15 cellular contexts compared by ENCODE assay signal in genomic region chr14:61654026-61654425, GRCh38. TPM values are rescaled to one million over a fixed set of nuclear protein-coding genes. Genes with fewer than 3 reads are reported as not detected.
DNase-seq lines count a peak whose midpoint lies in the region; ATAC-seq and TF ChIP-seq lines count a peak whose summit lies in the region.
"Had no signal": no experiment of that assay in that cellular context is flagged by ENCODE, and none has a peak within 500 bp of the region (broad histone marks: within the 10 kb centered on the region; RNA-seq: fewer than 3 reads in every experiment).

No MANE protein-coding gene starts in this region.

- no peaks in the 10 kb centered on the region for H3K36me3 Mint-ChIP-seq in activated naive CD8-positive, alpha-beta T cell
- H3K36me3 Mint-ChIP-seq in activated naive CD8-positive, alpha-beta T cell treated with anti-CD3 and anti-CD28 coated beads for 36 hours = peaks cover 3% of the 10 kb centered on the region
- no peaks in the 10 kb centered on the region for H3K36me3 Mint-ChIP-seq in chondrocyte (ENCODE audit: low read depth)

- H4K20me1 ChIP-seq in PC-9 (ENCODE audit: insufficient read depth) = no peaks in the 10 kb centered on the region

- TF ChIP-seq CTCF in PC-9 (conservative IDR thresholded peaks at IDR 0.05) (no peak), chondrocyte (IDR thresholded peaks at IDR 0.05) (no peak), spleen (IDR thresholded peaks at IDR 0.05 in 8 of 11, conservative IDR thresholded peaks at IDR 0.05 in 3 of 11) (no peak), brain microvascular endothelial cell (IDR thresholded peaks at IDR 0.05; ENCODE audit: low read depth, low read length, missing control alignments) (no peak)

- peak overlapping the region; percentile 51 for H3K27ac Mint-ChIP-seq in activated naive CD8-positive, alpha-beta T cell
- H3K27ac Mint-ChIP-seq in activated naive CD8-positive, alpha-beta T cell treated with anti-CD3 and anti-CD28 coated beads for 36 hours = no peak overlapping the region
- peak overlapping the region; percentile 43 for H3K27ac Mint-ChIP-seq in chondrocyte (ENCODE audit: unreplicated experiment)
- H3K27ac Mint-ChIP-seq: CD4-positive, alpha-beta T cell had no signal

- H2AFZ ChIP-seq in PC-9 = no peak overlapping the region

- ATAC-seq in HG02623 (IDR thresholded peaks at IDR 0.05; ENCODE audit: unreplicated experiment) = no peak
- ATAC-seq in GM18498 (IDR thresholded peaks at IDR 0.05; ENCODE audit: unreplicated experiment) = no peak

- no TSS peak for BruUV-seq in PC-9 (replicated peaks; lab: Mats Ljungman, UMichigan)

- no peaks in the 10 kb centered on the region for H3K9me3 Mint-ChIP-seq in activated naive CD8-positive, alpha-beta T cell (ENCODE audit: low read depth)
- peaks cover 5% of the 10 kb centered on the region for H3K9me3 Mint-ChIP-seq in activated naive CD8-positive, alpha-beta T cell treated with anti-CD3 and anti-CD28 coated beads for 36 hours
- no peaks in the 10 kb centered on the region for H3K9me3 Mint-ChIP-seq in chondrocyte (ENCODE audit: low read depth)
- H3K9me3 Mint-ChIP-seq: CD4-positive, alpha-beta T cell had no signal

- H3K79me2 ChIP-seq in PC-9 (ENCODE audit: low read depth) = no peaks in the 10 kb centered on the region

- 78 to 97% (median 83%) methylated on average over 1 of the region's 1 CpG for WGBS in spleen, 5 donors

- intact Hi-C loops in PC-9 (cut with micrococcal nuclease; ENCODE audit: unreplicated experiment) (no loop called here), spleen (cut with DNase I; ENCODE audit: low total_unique reads) (no loop called here)

- no peak for TF ChIP-seq POLR2A in spleen (IDR thresholded peaks at IDR 0.05)

- no peaks in the 10 kb centered on the region; the same call in 1 of the 2 replicates for H3K9me2 ChIP-seq in PC-9 (ENCODE audit: insufficient read depth)

- H3K4me2 ChIP-seq in PC-9 = no peak overlapping the region

- no peaks in the 10 kb centered on the region for H3K27me3 Mint-ChIP-seq in activated naive CD8-positive, alpha-beta T cell
- H3K27me3 Mint-ChIP-seq in activated naive CD8-positive, alpha-beta T cell treated with anti-CD3 and anti-CD28 coated beads for 36 hours = no peaks in the 10 kb centered on the region
- H3K27me3 Mint-ChIP-seq in chondrocyte (ENCODE audit: low read depth) = no peaks in the 10 kb centered on the region
- H3K27me3 Mint-ChIP-seq: CD4-positive, alpha-beta T cell had no signal

- in situ Hi-C loops in brain microvascular endothelial cell (cut with HindIII; ENCODE audit: low pct_ligation_motif_present, low sequenced_read_pairs) = no loop called here

- H3K36me3 ChIP-seq in PC-9 (ENCODE audit: low read depth) (no peaks in the 10 kb centered on the region), spleen (no peaks in the 10 kb centered on the region), brain microvascular endothelial cell (replicated peaks) (no peaks in the 10 kb centered on the region)
- H3K36me3 ChIP-seq: SJSA1 had no signal

- peaks cover 4% of the 10 kb centered on the region; the same call in 1 of the 2 replicates for H3F3A ChIP-seq in PC-9 (ENCODE audit: insufficient read depth, low read depth)

- POLR2A ChIA-PET in PC-9 (lab: Charles Lee; ENCODE audit: unreplicated experiment) = no interaction called here

- H3K9me3 ChIP-seq in PC-9 (ENCODE audit: insufficient read depth, low read depth) = no peaks in the 10 kb centered on the region
- H3K9me3 ChIP-seq in spleen = no peaks in the 10 kb centered on the region
- H3K9me3 ChIP-seq: SJSA1 had no signal

- H3K4me3 Mint-ChIP-seq in activated naive CD8-positive, alpha-beta T cell = no peak overlapping the region
- no peak overlapping the region for H3K4me3 Mint-ChIP-seq in activated naive CD8-positive, alpha-beta T cell treated with anti-CD3 and anti-CD28 coated beads for 36 hours
- no peak overlapping the region for H3K4me3 Mint-ChIP-seq in chondrocyte (ENCODE audit: unreplicated experiment)
- H3K4me3 Mint-ChIP-seq: CD4-positive, alpha-beta T cell had no signal

- H3K4me3 ChIP-seq in PC-9 (no peak overlapping the region), spleen (no peak overlapping the region), brain microvascular endothelial cell (ENCODE audit: low read depth, low read length) (no peak overlapping the region)
- H3K4me3 ChIP-seq: SJSA1 had no signal

- peak overlapping the region; percentile 43 for H3K27ac ChIP-seq in PC-9
- peak overlapping the region in 6 of 8 donors; percentile 10 to 49 (median 36) for H3K27ac ChIP-seq in spleen
- H3K27ac ChIP-seq in brain microvascular endothelial cell = no peak overlapping the region
- H3K27ac ChIP-seq: SJSA1 had no signal

- no peak for DNase-seq in activated naive CD8-positive, alpha-beta T cell treated with anti-CD3 and anti-CD28 coated beads for 36 hours
- DNase-seq in PC-9 (no peak), chondrocyte (ENCODE audit: low spot score) (no peak), spleen (no peak), brain microvascular endothelial cell (no peak)
- DNase-seq: CD4-positive, alpha-beta T cell; Kasumi-1; NCI-H1417 treated with DMSO at 0.1 percent for 48 hours; NCI-H2029; NCI-H510A; RPMI8226 had no signal

- CTCF ChIA-PET in PC-9 (lab: Charles Lee) = interaction anchor here (1.0 kb wide), 1 partner anchor 34 kb away, joined by 3 read pairs; no protein-coding TSS in a partner anchor

- peaks cover 25% of the 10 kb centered on the region for H3K4me1 Mint-ChIP-seq in activated naive CD8-positive, alpha-beta T cell (ENCODE audit: low read depth)
- peaks cover 21% of the 10 kb centered on the region for H3K4me1 Mint-ChIP-seq in activated naive CD8-positive, alpha-beta T cell treated with anti-CD3 and anti-CD28 coated beads for 36 hours
- H3K4me1 Mint-ChIP-seq in chondrocyte (ENCODE audit: low read depth) = peaks cover 20% of the 10 kb centered on the region

- H3K4me1 ChIP-seq in PC-9 (replicated peaks; ENCODE audit: insufficient read depth) (peaks cover 29% of the 10 kb centered on the region), spleen (peaks cover 6 to 34% (median 17%) of the 10 kb centered on the region in 6 donors)

- H3K27me3 ChIP-seq in PC-9 (ENCODE audit: insufficient read depth, low read depth) = no peaks in the 10 kb centered on the region
- H3K27me3 ChIP-seq in spleen (replicated peaks in 1 of 7) = no peaks in the 10 kb centered on the region
- no peaks in the 10 kb centered on the region for H3K27me3 ChIP-seq in brain microvascular endothelial cell (replicated peaks)
- H3K27me3 ChIP-seq: SJSA1 had no signal

RNA-seq across cellular contexts. Expression of gene HIF1A, which starts 41.3 kb away (rescaled TPM):
- 100 to 1,000 TPM; 157 to 158 TPM for total RNA-seq in activated naive CD8-positive, alpha-beta T cell treated with anti-CD3 and anti-CD28 coated beads for 36 hours
- total RNA-seq in PC-9 (2021) (146 and 154 TPM in 2 replicates), chondrocyte (466 to 676 TPM (median 660 TPM) in 3 replicates), spleen (100 to 1,000 TPM; 177 to 312 (median 248) TPM)
- 10 to 100 TPM; 34.6 to 44.8 (median 43.7) TPM for polyA plus RNA-seq in spleen
